Comparison of ENCODE assay signal across 15 cellular contexts in the genomic region with DNA sequence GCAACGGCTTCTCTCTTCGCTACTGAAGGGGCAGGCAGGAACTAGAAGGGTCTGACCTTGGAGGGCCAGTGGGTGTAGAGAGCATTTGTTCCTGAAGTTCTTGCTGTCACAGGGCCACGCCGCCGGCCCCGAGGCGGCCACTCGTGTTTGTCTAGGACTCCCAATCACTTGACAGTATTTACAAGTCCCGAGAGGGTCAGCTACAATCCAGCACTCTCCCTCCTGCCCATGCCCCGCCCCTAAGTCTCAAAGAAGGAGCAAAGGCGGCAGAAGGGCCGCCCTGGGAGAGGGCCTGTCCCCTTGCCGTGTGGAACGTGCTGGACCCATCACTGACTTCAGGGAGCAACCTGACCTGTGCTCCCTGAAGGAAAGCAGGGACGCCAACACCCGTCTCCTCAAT.
"Had no signal": no experiment of that assay in that cellular context is flagged by ENCODE, and none has a peak within 500 bp of the region (broad histone marks: within the 10 kb centered on the region; RNA-seq: fewer than 3 reads in every experiment).

No MANE protein-coding gene starts in this region.

- H3K27ac Mint-ChIP-seq: activated B cell treated with CpG ODN at 0.5 μM for 24 hours; activated CD8-positive, alpha-beta T cell treated with anti-CD3 and anti-CD28 coated beads, Interleukin-2, amount 10 ng/mL, durations not matched to agents 7 days and 5 days; mesothelial cell of epicardium had no signal

- H3K27ac ChIP-seq: ascending aorta, ovary had no signal

- DNase-seq: activated B cell treated with CpG ODN at 0.5 μM for 24 hours; activated CD4-positive, alpha-beta T cell treated with anti-CD3 and anti-CD28 coated beads for 48 hours; activated CD8-positive, alpha-beta memory T cell treated with anti-CD3 and anti-CD28 coated beads, Interleukin-2, amount 50 U/mL, for 4 hours; activated CD8-positive, alpha-beta T cell treated with anti-CD3 and anti-CD28 coated beads, Interleukin-2, amount 10 ng/mL, durations not matched to agents 7 days and 5 days; activated naive CD4-positive, alpha-beta T cell treated with Interleukin-2 at 50 U/mL for 16 hours; glutamatergic neuron; hypothalamus; kidney glomerular epithelial cell; ovary; stimulated activated CD4-positive, alpha-beta T cell treated with anti-CD3 and anti-CD28 coated beads, Interleukin-1b, Interleukin-23, amount 100 ng/mL, for 48 hours; SW 1271 had no signal

- H3K9me3 ChIP-seq: ascending aorta, ovary had no signal

- H3K27me3 Mint-ChIP-seq: activated B cell treated with CpG ODN at 0.5 μM for 24 hours had no signal

- H3K4me3 ChIP-seq: ascending aorta, lung, ovary had no signal

- H3K36me3 ChIP-seq: ovary had no signal

- H3K27me3 ChIP-seq: ascending aorta, ovary had no signal

- H3K9me3 Mint-ChIP-seq: activated B cell treated with CpG ODN at 0.5 μM for 24 hours, mesothelial cell of epicardium, neural crest cell had no signal

- ATAC-seq: activated CD8-positive, alpha-beta T cell treated with anti-CD3 and anti-CD28 coated beads, Interleukin-2, amount 10 ng/mL, durations not matched to agents 7 days and 5 days had no signal

- H3K4me1 Mint-ChIP-seq: activated B cell treated with CpG ODN at 0.5 μM for 24 hours had no signal

- H3K4me3 Mint-ChIP-seq: activated B cell treated with CpG ODN at 0.5 μM for 24 hours; activated CD8-positive, alpha-beta T cell treated with anti-CD3 and anti-CD28 coated beads, Interleukin-2, amount 10 ng/mL, durations not matched to agents 7 days and 5 days; mesothelial cell of epicardium; neural crest cell had no signal
